In the genomic region with DNA sequence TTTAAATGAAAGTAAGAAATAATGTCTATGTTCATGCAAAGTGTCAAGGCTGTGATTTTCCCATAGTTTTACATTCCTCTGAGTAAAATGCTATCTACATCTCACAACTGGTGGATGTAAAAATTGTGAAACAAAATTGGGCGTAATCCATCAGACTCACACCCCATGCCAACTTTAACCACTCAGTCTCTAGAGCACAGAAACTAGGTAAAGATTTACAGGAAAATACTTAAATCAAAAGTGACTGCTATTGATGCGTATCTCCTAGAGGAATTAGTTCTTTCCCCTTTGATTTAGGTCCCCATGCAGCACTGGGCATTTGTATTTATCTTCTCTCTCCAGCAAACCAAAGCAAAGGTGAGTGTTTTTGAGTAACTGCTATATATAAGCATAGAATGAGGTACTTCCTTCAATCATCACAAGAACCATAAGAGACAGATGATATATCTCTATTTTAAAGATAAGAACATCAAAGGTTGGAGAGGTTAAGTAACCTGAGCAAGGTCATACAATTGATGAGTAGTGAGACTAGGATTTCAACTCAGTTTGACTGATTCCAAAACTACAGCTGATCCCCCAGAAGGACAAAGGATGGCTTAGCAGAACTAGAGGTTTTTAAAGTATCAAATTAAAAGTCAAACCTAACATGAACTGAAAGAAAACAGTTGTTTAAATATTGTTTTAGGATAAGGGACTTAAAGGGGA, we compare ENCODE assay signal across 15 cellular contexts.
DNase-seq lines count a peak whose midpoint lies in the region; ATAC-seq and FAIRE-seq lines count a peak whose summit lies in the region.
"Had no signal": no experiment of that assay in that cellular context is flagged by ENCODE, and none has a peak within 500 bp of the region (broad histone marks: within the 10 kb centered on the region; RNA-seq: fewer than 3 reads in every experiment).

No MANE protein-coding gene starts in this region.

- H3K27ac Mint-ChIP-seq in activated CD4-positive, alpha-beta memory T cell treated with anti-CD3 and anti-CD28 coated beads for 36 hours, result no peak overlapping the region
- H3K27ac Mint-ChIP-seq: activated B cell treated with CpG ODN at 0.5 μM for 24 hours, nephron had no signal

- ATAC-seq in GM19025 (IDR thresholded peaks at IDR 0.05; ENCODE audit: low read depth, unreplicated experiment) (peak; percentile 72), GM21825 (IDR thresholded peaks at IDR 0.05; ENCODE audit: unreplicated experiment) (peak; percentile 75), HG03139 (IDR thresholded peaks at IDR 0.05; ENCODE audit: unreplicated experiment) (peak; percentile 66)

- FAIRE-seq in HTR-8/SVneo (lab: Jason Lieb, UNC), result no peak
- FAIRE-seq: astrocyte had no signal

- H3K36me3 Mint-ChIP-seq in activated CD4-positive, alpha-beta memory T cell treated with anti-CD3 and anti-CD28 coated beads for 36 hours, result no peaks in the 10 kb centered on the region

- CTCF ChIA-PET in activated CD4-positive, alpha-beta memory T cell treated with anti-CD3 and anti-CD28 coated beads for 36 hours (lab: Charles Lee), result no interaction called here

- peak; percentile 14 for DNase-seq in kidney tubule cell (ENCODE audit: low spot score)
- no peak for DNase-seq in HCEC 1CT
- no peak for DNase-seq in HTR-8/SVneo (ENCODE audit: insufficient read length, low spot score)
- no peak for DNase-seq in midbrain (lab: John Stamatoyannopoulos, UW)
- no peak for DNase-seq in activated CD4-positive, alpha-beta memory T cell treated with anti-CD3 and anti-CD28 coated beads for 36 hours
- DNase-seq: activated B cell treated with CpG ODN at 0.5 μM for 24 hours, activated gamma-delta T cell treated with Interleukin-2 at 50 U/mL for 16 hours, DMS153, MM.1S, T-helper 1 cell had no signal

- no peak overlapping the region for H3K4me3 Mint-ChIP-seq in activated CD4-positive, alpha-beta memory T cell treated with anti-CD3 and anti-CD28 coated beads for 36 hours
- H3K4me3 Mint-ChIP-seq: activated B cell treated with CpG ODN at 0.5 μM for 24 hours, nephron had no signal

- H3K27me3 Mint-ChIP-seq in activated CD4-positive, alpha-beta memory T cell treated with anti-CD3 and anti-CD28 coated beads for 36 hours, result no peaks in the 10 kb centered on the region
- H3K27me3 Mint-ChIP-seq: activated B cell treated with CpG ODN at 0.5 μM for 24 hours had no signal

- POLR2A ChIA-PET in activated CD4-positive, alpha-beta memory T cell treated with anti-CD3 and anti-CD28 coated beads for 36 hours (lab: Charles Lee), result no interaction called here

- intact Hi-C loops in activated CD4-positive, alpha-beta memory T cell treated with anti-CD3 and anti-CD28 coated beads for 36 hours (cut with micrococcal nuclease), result no loop called here

- no peaks in the 10 kb centered on the region for H3K4me1 Mint-ChIP-seq in activated CD4-positive, alpha-beta memory T cell treated with anti-CD3 and anti-CD28 coated beads for 36 hours (ENCODE audit: low read depth)
- H3K4me1 Mint-ChIP-seq: activated B cell treated with CpG ODN at 0.5 μM for 24 hours had no signal

- peaks cover 7% of the 10 kb centered on the region for H3K9me3 Mint-ChIP-seq in activated CD4-positive, alpha-beta memory T cell treated with anti-CD3 and anti-CD28 coated beads for 36 hours
